ENCODE assay signal across 8 cellular contexts in the genomic region with DNA sequence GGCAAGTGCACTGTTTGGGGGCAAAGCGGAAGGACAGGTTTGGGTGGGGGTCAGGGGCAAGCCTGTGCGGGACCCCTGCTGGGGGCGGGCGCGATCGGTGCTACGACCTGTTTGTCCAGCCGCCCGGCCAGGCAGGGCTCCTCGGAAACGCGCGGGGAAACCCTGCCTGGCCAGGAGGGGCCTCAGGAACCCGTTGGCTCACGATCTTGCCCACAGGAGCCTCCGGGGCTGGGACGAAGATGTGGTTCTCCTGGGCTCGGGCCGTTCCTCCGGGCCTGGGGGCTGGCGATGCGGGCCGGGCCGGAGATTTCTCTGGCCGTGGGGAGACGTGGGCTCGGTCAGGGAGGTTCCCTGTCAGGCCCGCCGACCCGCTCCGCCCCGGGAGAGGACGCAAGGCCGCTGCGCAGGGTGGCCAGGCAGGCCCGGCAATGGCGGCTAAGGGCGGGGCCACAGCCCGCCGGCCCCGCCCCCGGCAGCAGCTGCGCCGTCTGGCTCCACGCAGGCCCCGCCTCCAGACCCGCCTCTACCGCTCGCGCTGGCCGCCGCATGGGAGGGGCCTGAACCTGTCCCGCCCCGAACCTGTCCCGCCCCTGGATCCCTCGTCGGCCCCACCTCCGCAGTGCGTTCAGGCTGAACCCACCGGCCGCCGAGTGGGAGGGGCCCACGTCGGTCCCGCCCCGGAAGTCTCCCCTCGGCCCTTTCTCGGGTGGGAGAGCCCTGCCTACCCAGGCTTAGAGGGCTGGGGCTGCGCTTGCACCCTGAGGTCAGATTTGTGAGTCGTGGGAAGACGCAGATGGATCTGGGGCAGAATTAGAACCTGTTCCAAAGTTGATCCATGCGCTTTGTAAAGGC. TPM values are rescaled to one million over a fixed set of nuclear protein-coding genes. Genes with fewer than 3 reads are reported as not detected.
A peak's percentile ranks its signal among the peaks of the same experiment; 100 is the strongest.
DNase-seq lines count a peak whose midpoint lies in the region; ATAC-seq and TF ChIP-seq lines count a peak whose summit lies in the region.

A gene with protein sequence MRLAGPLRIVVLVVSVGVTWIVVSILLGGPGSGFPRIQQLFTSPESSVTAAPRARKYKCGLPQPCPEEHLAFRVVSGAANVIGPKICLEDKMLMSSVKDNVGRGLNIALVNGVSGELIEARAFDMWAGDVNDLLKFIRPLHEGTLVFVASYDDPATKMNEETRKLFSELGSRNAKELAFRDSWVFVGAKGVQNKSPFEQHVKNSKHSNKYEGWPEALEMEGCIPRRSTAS (minus strand): TSS at position 430 of the 852 bp plus-strand sequence. CDS start 460 bp downstream, outside the sequence.

- WGBS in GM23248 (ENCODE audit: low coverage in 1 of 2, low lambda C conversion rate in 2 of 2, missing lambda C conversion rate in 2 of 2), 2 experiments: 1 to 5% methylated on average over 7 to 14 of the region's 72 CpGs

- H3K36me3 Mint-ChIP-seq in activated T-helper 1 cell treated with anti-CD3 and anti-CD28 coated beads, Interleukin-12 subunit alpha, Interleukin-12 subunit beta, Interleukin-2, Interleukin-4 antibody, amounts not matched to agents 30 ng/mL and 10 ng/mL and 1 ng/mL, durations not matched to agents 14 hours and 24 hours and 36 hours (ENCODE audit: low read depth): peaks cover 7% of the 10 kb centered on the region
- H3K36me3 Mint-ChIP-seq in natural killer cell: no peaks in the 10 kb centered on the region
- H3K36me3 Mint-ChIP-seq in stimulated activated naive B cell treated with anti-CD40 and anti-IgM and Interleukin-4, amounts not matched to agents 10 μg/mL and 1 μg/mL and 100 μg/mL, for 72 hours: peaks cover 4 to 14% of the 10 kb centered on the region in 2 donors

- peak within 1 kb of the TSS; percentile 74 for H3K4me3 ChIP-seq in GM23248
- H3K4me3 ChIP-seq in fibroblast of mammary gland (ENCODE audit: control insufficient read depth, low read depth, low read length): peak within 1 kb of the TSS; percentile 65

- H3K4me3 Mint-ChIP-seq in activated T-helper 1 cell treated with anti-CD3 and anti-CD28 coated beads, Interleukin-12 subunit alpha, Interleukin-12 subunit beta, Interleukin-2, Interleukin-4 antibody, amounts not matched to agents 30 ng/mL and 10 ng/mL and 1 ng/mL, durations not matched to agents 14 hours and 24 hours and 36 hours: peak within 1 kb of the TSS; percentile 87
- H3K4me3 Mint-ChIP-seq in natural killer cell: peak within 1 kb of the TSS; percentile 86
- peak within 1 kb of the TSS; percentile 87 to 95 for H3K4me3 Mint-ChIP-seq in stimulated activated naive B cell treated with anti-CD40 and anti-IgM and Interleukin-4, amounts not matched to agents 10 μg/mL and 1 μg/mL and 100 μg/mL, for 72 hours

- H3K9ac ChIP-seq in GM23248: peak within 1 kb of the TSS; percentile 89

- in situ Hi-C loops in GM23248 (cut with MboI): no loop called here

- no peaks in the 10 kb centered on the region for H3K36me3 ChIP-seq in GM23248 (ENCODE audit: low read depth)

- DNase-seq in Daoy (ENCODE audit: low read depth): peak; percentile 90
- peak; percentile 92 for DNase-seq in GM23248
- peak; percentile 78 for DNase-seq in LHCN-M2 (ENCODE audit: low read depth)
- peak; percentile 77 for DNase-seq in RPMI7951 (ENCODE audit: low read depth)
- peak; percentile 87 for DNase-seq in activated T-helper 1 cell treated with anti-CD3 and anti-CD28 coated beads, Interleukin-12 subunit alpha, Interleukin-12 subunit beta, Interleukin-2, Interleukin-4 antibody, amounts not matched to agents 30 ng/mL and 10 ng/mL and 1 ng/mL, durations not matched to agents 14 hours and 24 hours and 36 hours (ENCODE audit: low spot score)
- peak; percentile 83 for DNase-seq in fibroblast of mammary gland (ENCODE audit: low read depth)
- peak; percentile 84 for DNase-seq in natural killer cell
- DNase-seq in stimulated activated naive B cell treated with anti-CD40 and anti-IgM and Interleukin-4, amounts not matched to agents 10 μg/mL and 1 μg/mL and 100 μg/mL, for 72 hours: peak; percentile 83

- peaks cover 29% of the 10 kb centered on the region for H3K4me1 Mint-ChIP-seq in activated T-helper 1 cell treated with anti-CD3 and anti-CD28 coated beads, Interleukin-12 subunit alpha, Interleukin-12 subunit beta, Interleukin-2, Interleukin-4 antibody, amounts not matched to agents 30 ng/mL and 10 ng/mL and 1 ng/mL, durations not matched to agents 14 hours and 24 hours and 36 hours (ENCODE audit: low read depth)
- H3K4me1 Mint-ChIP-seq in natural killer cell: peaks cover 13 to 24% of the 10 kb centered on the region in 2 donors
- H3K4me1 Mint-ChIP-seq in stimulated activated naive B cell treated with anti-CD40 and anti-IgM and Interleukin-4, amounts not matched to agents 10 μg/mL and 1 μg/mL and 100 μg/mL, for 72 hours: peaks cover 11 to 23% of the 10 kb centered on the region in 2 donors

- H3K9me2 ChIP-seq in GM23248 (ENCODE audit: insufficient read depth): no peaks in the 10 kb centered on the region

- no peaks in the 10 kb centered on the region for H3K9me3 Mint-ChIP-seq in activated T-helper 1 cell treated with anti-CD3 and anti-CD28 coated beads, Interleukin-12 subunit alpha, Interleukin-12 subunit beta, Interleukin-2, Interleukin-4 antibody, amounts not matched to agents 30 ng/mL and 10 ng/mL and 1 ng/mL, durations not matched to agents 14 hours and 24 hours and 36 hours
- H3K9me3 Mint-ChIP-seq in natural killer cell: no peaks in the 10 kb centered on the region
- H3K9me3 Mint-ChIP-seq in stimulated activated naive B cell treated with anti-CD40 and anti-IgM and Interleukin-4, amounts not matched to agents 10 μg/mL and 1 μg/mL and 100 μg/mL, for 72 hours: no peaks in the 10 kb centered on the region

- TF ChIP-seq CTCF in fibroblast of mammary gland (conservative IDR thresholded peaks at IDR 0.05; ENCODE audit: control insufficient read depth, insufficient read depth, low read depth, low read length): no peak
- no peak for TF ChIP-seq CTCF in natural killer cell (IDR thresholded peaks at IDR 0.05)

- peak within 1 kb of the TSS; percentile 89 for H3K27ac ChIP-seq in GM23248

- H3K27ac Mint-ChIP-seq in activated T-helper 1 cell treated with anti-CD3 and anti-CD28 coated beads, Interleukin-12 subunit alpha, Interleukin-12 subunit beta, Interleukin-2, Interleukin-4 antibody, amounts not matched to agents 30 ng/mL and 10 ng/mL and 1 ng/mL, durations not matched to agents 14 hours and 24 hours and 36 hours: peak within 1 kb of the TSS; percentile 91
- H3K27ac Mint-ChIP-seq in natural killer cell: peak within 1 kb of the TSS; percentile 84 to 91
- peak within 1 kb of the TSS; percentile 94 for H3K27ac Mint-ChIP-seq in stimulated activated naive B cell treated with anti-CD40 and anti-IgM and Interleukin-4, amounts not matched to agents 10 μg/mL and 1 μg/mL and 100 μg/mL, for 72 hours

- H3K4me2 ChIP-seq in GM23248 (ENCODE audit: unreplicated experiment): peak within 1 kb of the TSS; percentile 80

- no peaks in the 10 kb centered on the region; the same call in 1 of the 2 replicates for H3F3A ChIP-seq in GM23248 (ENCODE audit: insufficient read depth)

- peak within 1 kb of the TSS; percentile 80 for H2AFZ ChIP-seq in GM23248

- no peaks in the 10 kb centered on the region for H3K27me3 Mint-ChIP-seq in activated T-helper 1 cell treated with anti-CD3 and anti-CD28 coated beads, Interleukin-12 subunit alpha, Interleukin-12 subunit beta, Interleukin-2, Interleukin-4 antibody, amounts not matched to agents 30 ng/mL and 10 ng/mL and 1 ng/mL, durations not matched to agents 14 hours and 24 hours and 36 hours (ENCODE audit: insufficient read depth)
- H3K27me3 Mint-ChIP-seq in natural killer cell (ENCODE audit: low read depth in 2 of 2): no peaks in the 10 kb centered on the region
- no peaks in the 10 kb centered on the region for H3K27me3 Mint-ChIP-seq in stimulated activated naive B cell treated with anti-CD40 and anti-IgM and Interleukin-4, amounts not matched to agents 10 μg/mL and 1 μg/mL and 100 μg/mL, for 72 hours

- peaks cover 15% of the 10 kb centered on the region for H3K79me2 ChIP-seq in GM23248 (ENCODE audit: insufficient read depth)

- H3K9me3 ChIP-seq in GM23248 (ENCODE audit: low read depth): no peaks in the 10 kb centered on the region

- no peaks in the 10 kb centered on the region for H3K27me3 ChIP-seq in GM23248 (replicated peaks; ENCODE audit: insufficient read depth)

- H3K4me1 ChIP-seq in GM23248 (ENCODE audit: insufficient read depth): no peaks in the 10 kb centered on the region

- ATAC-seq in natural killer cell: peak; percentile 93 to 99 (median 94)
- peak; percentile 90 to 95 for ATAC-seq in stimulated activated naive B cell treated with anti-CD40 and anti-IgM and Interleukin-4, amounts not matched to agents 10 μg/mL and 1 μg/mL and 100 μg/mL, for 72 hours (replicated peaks)

- intact Hi-C loops in activated T-helper 1 cell treated with anti-CD3 and anti-CD28 coated beads, Interleukin-12 subunit alpha, Interleukin-12 subunit beta, Interleukin-2, Interleukin-4 antibody, amounts not matched to agents 30 ng/mL and 10 ng/mL and 1 ng/mL, durations not matched to agents 14 hours and 24 hours and 36 hours (cut with micrococcal nuclease): loop anchor here (1.0 to 10.0 kb wide), 6 partner anchors 26 to 541 kb away; partner anchors contain the start of genes ATP6AP1, HCFC1, IKBKG and LAGE3
- intact Hi-C loops in natural killer cell (cut with micrococcal nuclease): loop anchor here (1.0 kb wide), 1 partner anchor 26 kb away; the partner anchor contains the start of gene SLC10A3

- no peaks in the 10 kb centered on the region for H4K20me1 ChIP-seq in GM23248 (ENCODE audit: insufficient read depth)

RNA-seq across cellular contexts. Expression of the gene that starts here (rescaled TPM):
- 8.2 and 11.3 TPM in 2 replicates for total RNA-seq in Daoy (2014; rRNA removed; shearing (Covaris generic))
- total RNA-seq in GM23248 (2014; rRNA removed; shearing (Covaris generic)): 27.8 and 43.6 TPM in 2 replicates
- 35.2 and 35.7 TPM in 2 replicates for polyA plus RNA-seq in GM23248 (2016; fragmentation: Nextera tagmentation; extraction: Ambion mirVana)
- total RNA-seq in LHCN-M2 (2014; rRNA removed) (46.5 and 47.4 TPM in 2 replicates), natural killer cell (10 to 100 TPM; 31.1 to 38.0 (median 37.3) TPM)
- polyA plus RNA-seq in LHCN-M2 (2012): 48.8 TPM
- total RNA-seq in RPMI7951 (2014; rRNA removed; shearing (Covaris generic)): 16.5 and 22.3 TPM in 2 replicates
- total RNA-seq in activated T-helper 1 cell treated with anti-CD3 and anti-CD28 coated beads, Interleukin-12 subunit alpha, Interleukin-12 subunit beta, Interleukin-2, Interleukin-4 antibody, amounts not matched to agents 30 ng/mL and 10 ng/mL and 1 ng/mL, durations not matched to agents 14 hours and 24 hours and 36 hours: 35.9 and 40.1 TPM in 2 replicates

Comparison
In these comparisons a context has a peak if more than half of its experiments do, and no peak if none do; other contexts are left out.
1. Peak in every context shown above with its lines: DNase-seq, ATAC-seq, H3K4me3 ChIP-seq and H3K27ac ChIP-seq.